Comparison of ENCODE assay signal across 1 cellular context in the genomic region with DNA sequence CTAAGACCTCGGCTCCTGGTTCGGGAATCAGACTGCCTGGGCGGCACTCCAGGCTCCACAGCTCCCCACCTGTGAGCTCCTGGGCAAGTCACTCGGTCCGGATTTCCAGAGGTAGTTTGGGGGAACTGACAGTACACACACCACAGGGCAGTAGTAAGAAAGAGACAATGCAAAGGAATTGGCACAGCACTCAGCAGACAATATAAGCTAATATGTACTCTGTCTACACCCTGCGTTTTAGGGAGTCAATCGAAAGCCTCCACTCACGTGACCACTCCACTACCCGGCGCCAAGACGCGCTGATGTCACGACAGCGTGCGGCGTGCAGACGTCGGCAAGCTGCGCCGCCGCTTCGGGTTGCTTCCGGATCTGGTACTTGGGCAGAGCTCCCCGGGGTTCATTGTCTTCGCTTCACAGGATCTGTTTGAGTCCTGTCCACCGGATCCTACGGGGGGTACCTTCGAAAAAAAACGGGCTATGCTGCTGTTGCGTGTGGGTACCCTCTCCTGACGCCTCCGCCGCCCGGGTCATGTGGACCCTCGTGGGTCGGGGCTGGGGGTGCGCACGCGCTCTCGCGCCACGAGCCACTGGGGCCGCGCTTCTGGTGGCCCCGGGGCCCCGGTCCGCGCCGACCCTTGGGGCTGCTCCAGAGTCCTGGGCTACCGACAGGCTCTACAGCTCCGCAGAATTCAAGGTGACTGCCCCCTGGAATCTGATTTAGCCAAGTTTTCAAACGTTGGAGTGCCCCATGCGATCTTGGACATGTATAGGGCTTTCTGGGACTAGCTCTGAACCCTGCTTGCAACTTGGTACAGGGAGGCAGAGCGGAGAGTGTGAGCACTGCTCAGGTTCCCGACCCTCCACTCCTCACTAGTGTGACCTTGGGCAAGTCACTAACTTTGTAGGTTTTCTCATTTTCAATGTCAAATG.
TF ChIP-seq lines count a peak whose summit lies in the region.

A gene with protein sequence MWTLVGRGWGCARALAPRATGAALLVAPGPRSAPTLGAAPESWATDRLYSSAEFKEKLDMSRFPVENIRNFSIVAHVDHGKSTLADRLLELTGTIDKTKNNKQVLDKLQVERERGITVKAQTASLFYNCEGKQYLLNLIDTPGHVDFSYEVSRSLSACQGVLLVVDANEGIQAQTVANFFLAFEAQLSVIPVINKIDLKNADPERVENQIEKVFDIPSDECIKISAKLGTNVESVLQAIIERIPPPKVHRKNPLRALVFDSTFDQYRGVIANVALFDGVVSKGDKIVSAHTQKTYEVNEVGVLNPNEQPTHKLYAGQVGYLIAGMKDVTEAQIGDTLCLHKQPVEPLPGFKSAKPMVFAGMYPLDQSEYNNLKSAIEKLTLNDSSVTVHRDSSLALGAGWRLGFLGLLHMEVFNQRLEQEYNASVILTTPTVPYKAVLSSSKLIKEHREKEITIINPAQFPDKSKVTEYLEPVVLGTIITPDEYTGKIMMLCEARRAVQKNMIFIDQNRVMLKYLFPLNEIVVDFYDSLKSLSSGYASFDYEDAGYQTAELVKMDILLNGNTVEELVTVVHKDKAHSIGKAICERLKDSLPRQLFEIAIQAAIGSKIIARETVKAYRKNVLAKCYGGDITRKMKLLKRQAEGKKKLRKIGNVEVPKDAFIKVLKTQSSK (plus strand): TSS at position 327 of the 930 bp plus-strand sequence. CDS start 203 bp downstream, at position 530.

TF ChIP-seq in HepG2, 621 proteins besides CTCF, POLR2A, EP300 and RAD21 (continued from another document and continues in another):
- TF ChIP-seq, protein P1, sequence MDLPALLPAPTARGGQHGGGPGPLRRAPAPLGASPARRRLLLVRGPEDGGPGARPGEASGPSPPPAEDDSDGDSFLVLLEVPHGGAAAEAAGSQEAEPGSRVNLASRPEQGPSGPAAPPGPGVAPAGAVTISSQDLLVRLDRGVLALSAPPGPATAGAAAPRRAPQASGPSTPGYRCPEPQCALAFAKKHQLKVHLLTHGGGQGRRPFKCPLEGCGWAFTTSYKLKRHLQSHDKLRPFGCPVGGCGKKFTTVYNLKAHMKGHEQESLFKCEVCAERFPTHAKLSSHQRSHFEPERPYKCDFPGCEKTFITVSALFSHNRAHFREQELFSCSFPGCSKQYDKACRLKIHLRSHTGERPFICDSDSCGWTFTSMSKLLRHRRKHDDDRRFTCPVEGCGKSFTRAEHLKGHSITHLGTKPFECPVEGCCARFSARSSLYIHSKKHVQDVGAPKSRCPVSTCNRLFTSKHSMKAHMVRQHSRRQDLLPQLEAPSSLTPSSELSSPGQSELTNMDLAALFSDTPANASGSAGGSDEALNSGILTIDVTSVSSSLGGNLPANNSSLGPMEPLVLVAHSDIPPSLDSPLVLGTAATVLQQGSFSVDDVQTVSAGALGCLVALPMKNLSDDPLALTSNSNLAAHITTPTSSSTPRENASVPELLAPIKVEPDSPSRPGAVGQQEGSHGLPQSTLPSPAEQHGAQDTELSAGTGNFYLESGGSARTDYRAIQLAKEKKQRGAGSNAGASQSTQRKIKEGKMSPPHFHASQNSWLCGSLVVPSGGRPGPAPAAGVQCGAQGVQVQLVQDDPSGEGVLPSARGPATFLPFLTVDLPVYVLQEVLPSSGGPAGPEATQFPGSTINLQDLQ (CRISPR knock-in tag; IDR thresholded peaks at IDR 0.05), result peak; percentile 78; the same call in 1 of the 2 replicates
- TF ChIP-seq TRIM24 (CRISPR knock-in tag; IDR thresholded peaks at IDR 0.05), result no peak
- no peak for TF ChIP-seq ATF7-NPFF (CRISPR knock-in tag; IDR thresholded peaks at IDR 0.05; ENCODE audit: low read depth)
- TF ChIP-seq ASH2L (IDR thresholded peaks at IDR 0.05; ENCODE audit: insufficient read length, low read depth, low read length), result peak; percentile 98
- no peak for TF ChIP-seq CHD2 (IDR thresholded peaks at IDR 0.05; ENCODE audit: low read depth, low read length)
- TF ChIP-seq, protein P2, sequence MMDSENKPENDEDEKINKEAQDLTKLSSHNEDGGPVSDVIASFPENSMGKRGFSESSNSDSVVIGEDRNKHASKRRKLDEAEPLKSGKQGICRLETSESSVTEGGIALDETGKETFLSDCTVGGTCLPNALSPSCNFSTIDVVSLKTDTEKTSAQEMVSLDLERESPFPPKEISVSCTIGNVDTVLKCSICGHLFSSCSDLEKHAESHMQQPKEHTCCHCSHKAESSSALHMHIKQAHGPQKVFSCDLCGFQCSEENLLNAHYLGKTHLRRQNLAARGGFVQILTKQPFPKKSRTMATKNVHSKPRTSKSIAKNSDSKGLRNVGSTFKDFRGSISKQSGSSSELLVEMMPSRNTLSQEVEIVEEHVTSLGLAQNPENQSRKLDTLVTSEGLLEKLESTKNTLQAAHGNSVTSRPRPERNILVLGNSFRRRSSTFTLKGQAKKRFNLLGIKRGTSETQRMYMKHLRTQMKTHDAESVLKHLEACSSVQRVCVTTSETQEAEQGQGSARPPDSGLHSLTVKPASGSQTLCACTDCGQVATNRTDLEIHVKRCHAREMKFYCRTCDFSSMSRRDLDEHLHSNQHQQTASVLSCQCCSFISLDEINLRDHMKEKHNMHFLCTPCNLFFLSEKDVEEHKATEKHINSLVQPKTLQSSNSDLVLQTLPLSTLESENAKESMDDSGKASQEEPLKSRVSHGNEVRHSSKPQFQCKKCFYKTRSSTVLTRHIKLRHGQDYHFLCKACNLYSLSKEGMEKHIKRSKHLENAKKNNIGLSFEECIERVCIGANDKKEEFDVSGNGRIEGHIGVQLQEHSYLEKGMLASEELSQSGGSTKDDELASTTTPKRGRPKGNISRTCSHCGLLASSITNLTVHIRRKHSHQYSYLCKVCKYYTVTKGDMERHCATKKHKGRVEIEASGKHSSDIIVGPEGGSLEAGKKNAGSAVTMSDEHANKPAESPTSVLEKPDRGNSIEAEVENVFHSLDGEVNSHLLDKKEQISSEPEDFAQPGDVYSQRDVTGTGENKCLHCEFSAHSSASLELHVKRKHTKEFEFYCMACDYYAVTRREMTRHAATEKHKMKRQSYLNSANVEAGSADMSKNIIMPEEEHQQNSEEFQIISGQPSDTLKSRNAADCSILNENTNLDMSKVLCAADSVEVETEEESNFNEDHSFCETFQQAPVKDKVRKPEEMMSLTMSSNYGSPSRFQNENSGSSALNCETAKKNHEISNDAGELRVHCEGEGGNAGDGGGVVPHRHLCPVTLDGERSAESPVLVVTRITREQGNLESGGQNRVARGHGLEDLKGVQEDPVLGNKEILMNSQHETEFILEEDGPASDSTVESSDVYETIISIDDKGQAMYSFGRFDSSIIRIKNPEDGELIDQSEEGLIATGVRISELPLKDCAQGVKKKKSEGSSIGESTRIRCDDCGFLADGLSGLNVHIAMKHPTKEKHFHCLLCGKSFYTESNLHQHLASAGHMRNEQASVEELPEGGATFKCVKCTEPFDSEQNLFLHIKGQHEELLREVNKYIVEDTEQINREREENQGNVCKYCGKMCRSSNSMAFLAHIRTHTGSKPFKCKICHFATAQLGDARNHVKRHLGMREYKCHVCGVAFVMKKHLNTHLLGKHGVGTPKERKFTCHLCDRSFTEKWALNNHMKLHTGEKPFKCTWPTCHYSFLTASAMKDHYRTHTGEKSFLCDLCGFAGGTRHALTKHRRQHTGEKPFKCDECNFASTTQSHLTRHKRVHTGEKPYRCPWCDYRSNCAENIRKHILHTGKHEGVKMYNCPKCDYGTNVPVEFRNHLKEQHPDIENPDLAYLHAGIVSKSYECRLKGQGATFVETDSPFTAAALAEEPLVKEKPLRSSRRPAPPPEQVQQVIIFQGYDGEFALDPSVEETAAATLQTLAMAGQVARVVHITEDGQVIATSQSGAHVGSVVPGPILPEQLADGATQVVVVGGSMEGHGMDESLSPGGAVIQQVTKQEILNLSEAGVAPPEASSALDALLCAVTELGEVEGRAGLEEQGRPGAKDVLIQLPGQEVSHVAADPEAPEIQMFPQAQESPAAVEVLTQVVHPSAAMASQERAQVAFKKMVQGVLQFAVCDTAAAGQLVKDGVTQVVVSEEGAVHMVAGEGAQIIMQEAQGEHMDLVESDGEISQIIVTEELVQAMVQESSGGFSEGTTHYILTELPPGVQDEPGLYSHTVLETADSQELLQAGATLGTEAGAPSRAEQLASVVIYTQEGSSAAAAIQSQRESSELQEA (CRISPR knock-in tag; IDR thresholded peaks at IDR 0.05; ENCODE audit: not compliant biosample characterization), result peak; percentile 42
- TF ChIP-seq JUNB (CRISPR knock-in tag; IDR thresholded peaks at IDR 0.05; ENCODE audit: borderline replicate concordance), result no peak
- TF ChIP-seq, protein P3, sequence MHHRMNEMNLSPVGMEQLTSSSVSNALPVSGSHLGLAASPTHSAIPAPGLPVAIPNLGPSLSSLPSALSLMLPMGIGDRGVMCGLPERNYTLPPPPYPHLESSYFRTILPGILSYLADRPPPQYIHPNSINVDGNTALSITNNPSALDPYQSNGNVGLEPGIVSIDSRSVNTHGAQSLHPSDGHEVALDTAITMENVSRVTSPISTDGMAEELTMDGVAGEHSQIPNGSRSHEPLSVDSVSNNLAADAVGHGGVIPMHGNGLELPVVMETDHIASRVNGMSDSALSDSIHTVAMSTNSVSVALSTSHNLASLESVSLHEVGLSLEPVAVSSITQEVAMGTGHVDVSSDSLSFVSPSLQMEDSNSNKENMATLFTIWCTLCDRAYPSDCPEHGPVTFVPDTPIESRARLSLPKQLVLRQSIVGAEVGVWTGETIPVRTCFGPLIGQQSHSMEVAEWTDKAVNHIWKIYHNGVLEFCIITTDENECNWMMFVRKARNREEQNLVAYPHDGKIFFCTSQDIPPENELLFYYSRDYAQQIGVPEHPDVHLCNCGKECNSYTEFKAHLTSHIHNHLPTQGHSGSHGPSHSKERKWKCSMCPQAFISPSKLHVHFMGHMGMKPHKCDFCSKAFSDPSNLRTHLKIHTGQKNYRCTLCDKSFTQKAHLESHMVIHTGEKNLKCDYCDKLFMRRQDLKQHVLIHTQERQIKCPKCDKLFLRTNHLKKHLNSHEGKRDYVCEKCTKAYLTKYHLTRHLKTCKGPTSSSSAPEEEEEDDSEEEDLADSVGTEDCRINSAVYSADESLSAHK (CRISPR knock-in tag; IDR thresholded peaks at IDR 0.05; ENCODE audit: borderline replicate concordance), result no peak
- TF ChIP-seq ELF3 (CRISPR knock-in tag; IDR thresholded peaks at IDR 0.05), result peak; percentile 64
- TF ChIP-seq ZFX (CRISPR knock-in tag; IDR thresholded peaks at IDR 0.05; ENCODE audit: low read depth), result peak; percentile 82
- 0 out of 2 replicates have a peak, but pooled peaks have one; percentile 25 for TF ChIP-seq HOXA5 (CRISPR knock-in tag; IDR thresholded peaks at IDR 0.05)
- TF ChIP-seq ZFP90 (CRISPR knock-in tag; IDR thresholded peaks at IDR 0.05; ENCODE audit: borderline replicate concordance), result no peak
- TF ChIP-seq MIXL1 (CRISPR knock-in tag; IDR thresholded peaks at IDR 0.05), result peak; percentile 39; the same call in 1 of the 2 replicates
- TF ChIP-seq, protein P4, sequence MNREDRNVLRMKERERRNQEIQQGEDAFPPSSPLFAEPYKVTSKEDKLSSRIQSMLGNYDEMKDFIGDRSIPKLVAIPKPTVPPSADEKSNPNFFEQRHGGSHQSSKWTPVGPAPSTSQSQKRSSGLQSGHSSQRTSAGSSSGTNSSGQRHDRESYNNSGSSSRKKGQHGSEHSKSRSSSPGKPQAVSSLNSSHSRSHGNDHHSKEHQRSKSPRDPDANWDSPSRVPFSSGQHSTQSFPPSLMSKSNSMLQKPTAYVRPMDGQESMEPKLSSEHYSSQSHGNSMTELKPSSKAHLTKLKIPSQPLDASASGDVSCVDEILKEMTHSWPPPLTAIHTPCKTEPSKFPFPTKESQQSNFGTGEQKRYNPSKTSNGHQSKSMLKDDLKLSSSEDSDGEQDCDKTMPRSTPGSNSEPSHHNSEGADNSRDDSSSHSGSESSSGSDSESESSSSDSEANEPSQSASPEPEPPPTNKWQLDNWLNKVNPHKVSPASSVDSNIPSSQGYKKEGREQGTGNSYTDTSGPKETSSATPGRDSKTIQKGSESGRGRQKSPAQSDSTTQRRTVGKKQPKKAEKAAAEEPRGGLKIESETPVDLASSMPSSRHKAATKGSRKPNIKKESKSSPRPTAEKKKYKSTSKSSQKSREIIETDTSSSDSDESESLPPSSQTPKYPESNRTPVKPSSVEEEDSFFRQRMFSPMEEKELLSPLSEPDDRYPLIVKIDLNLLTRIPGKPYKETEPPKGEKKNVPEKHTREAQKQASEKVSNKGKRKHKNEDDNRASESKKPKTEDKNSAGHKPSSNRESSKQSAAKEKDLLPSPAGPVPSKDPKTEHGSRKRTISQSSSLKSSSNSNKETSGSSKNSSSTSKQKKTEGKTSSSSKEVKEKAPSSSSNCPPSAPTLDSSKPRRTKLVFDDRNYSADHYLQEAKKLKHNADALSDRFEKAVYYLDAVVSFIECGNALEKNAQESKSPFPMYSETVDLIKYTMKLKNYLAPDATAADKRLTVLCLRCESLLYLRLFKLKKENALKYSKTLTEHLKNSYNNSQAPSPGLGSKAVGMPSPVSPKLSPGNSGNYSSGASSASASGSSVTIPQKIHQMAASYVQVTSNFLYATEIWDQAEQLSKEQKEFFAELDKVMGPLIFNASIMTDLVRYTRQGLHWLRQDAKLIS (CRISPR knock-in tag; IDR thresholded peaks at IDR 0.05), result no peak
- TF ChIP-seq ZNF83 (CRISPR knock-in tag; IDR thresholded peaks at IDR 0.05; ENCODE audit: borderline replicate concordance), result no peak
